ENCODE assay signal across 8 cellular contexts in genomic region chr19:10431254-10431942, GRCh38. TPM values are rescaled to one million over a fixed set of nuclear protein-coding genes. Genes with fewer than 3 reads are reported as not detected.
DNase-seq lines count a peak whose midpoint lies in the region; ATAC-seq and TF ChIP-seq lines count a peak whose summit lies in the region.

No MANE protein-coding gene starts in this region.

- intact Hi-C loops in PC-3 (cut with micrococcal nuclease) = no loop called here
- intact Hi-C loops in dendritic cell treated with granulocyte-macrophage colony-stimulating factor and Interleukin-4, amounts not matched to agents 40 ng/mL and 50 ng/mL, for 4 days (cut with micrococcal nuclease) = loop anchor here (2.0 kb wide), 1 partner anchor 15 kb away; no protein-coding TSS in a partner anchor

- peaks cover 84% of the 10 kb centered on the region for H3K4me1 Mint-ChIP-seq in dendritic cell treated with granulocyte-macrophage colony-stimulating factor and Interleukin-4, amounts not matched to agents 40 ng/mL and 50 ng/mL, for 4 days (ENCODE audit: low read depth)
- peaks cover 47 to 61% (median 57%) of the 10 kb centered on the region in 3 donors for H3K4me1 Mint-ChIP-seq in naive B cell

- peaks cover 10% of the 10 kb centered on the region for H3K27me3 Mint-ChIP-seq in dendritic cell treated with granulocyte-macrophage colony-stimulating factor and Interleukin-4, amounts not matched to agents 40 ng/mL and 50 ng/mL, for 4 days
- peaks cover 16 to 35% (median 22%) of the 10 kb centered on the region in 3 donors for H3K27me3 Mint-ChIP-seq in naive B cell

- H2AFZ ChIP-seq in PC-3 (ENCODE audit: low read length) = peak overlapping the region; percentile 70

- H3K9me3 Mint-ChIP-seq in dendritic cell treated with granulocyte-macrophage colony-stimulating factor and Interleukin-4, amounts not matched to agents 40 ng/mL and 50 ng/mL, for 4 days = no peaks in the 10 kb centered on the region
- peaks cover 0 to 4% (median 2%) of the 10 kb centered on the region in 7 donors for H3K9me3 Mint-ChIP-seq in naive B cell

- no peak for TF ChIP-seq CTCF in PC-3 (conservative IDR thresholded peaks at IDR 0.05; ENCODE audit: low read depth, low read length)

- POLR2A ChIA-PET in PC-3 (lab: Charles Lee; ENCODE audit: unreplicated experiment) = no interaction called here

- H3K79me2 ChIP-seq in PC-3 (ENCODE audit: low read length) = no peaks in the 10 kb centered on the region

- H3K27me3 ChIP-seq in PC-3 (ENCODE audit: low read length) = peaks cover 21% of the 10 kb centered on the region

- H3K9me2 ChIP-seq in PC-3 (replicated peaks; ENCODE audit: low read length) = no peaks in the 10 kb centered on the region

- H4K20me1 ChIP-seq in PC-3 (ENCODE audit: low read length) = no peaks in the 10 kb centered on the region

- H3K4me2 ChIP-seq in PC-3 (ENCODE audit: low read length) = peak overlapping the region; percentile 75

- H3K36me3 Mint-ChIP-seq in dendritic cell treated with granulocyte-macrophage colony-stimulating factor and Interleukin-4, amounts not matched to agents 40 ng/mL and 50 ng/mL, for 4 days (ENCODE audit: low read depth) = peaks cover 46% of the 10 kb centered on the region
- H3K36me3 Mint-ChIP-seq in naive B cell = peaks cover 0 to 19% of the 10 kb centered on the region in 2 donors

- CTCF ChIA-PET in PC-3 (lab: Charles Lee) = interaction anchor here (0.6 kb wide), 1 partner anchor 61 kb away, joined by 4 read pairs; no protein-coding TSS in a partner anchor

- 0 out of 2 replicates have a peak, but pooled peaks have one; percentile 5 for ATAC-seq in PC-3
- ATAC-seq in naive B cell (ENCODE audit: low read depth in 2 of 2) = peak; percentile 19 to 25

- no peak overlapping the region for H3K27ac ChIP-seq in PC-3 (ENCODE audit: low read length)

- H3K9ac ChIP-seq in PC-3 (ENCODE audit: low read length) = no peak overlapping the region

- no peaks in the 10 kb centered on the region for H3K36me3 ChIP-seq in PC-3 (ENCODE audit: low read depth, low read length)

- H3K27ac Mint-ChIP-seq in dendritic cell treated with granulocyte-macrophage colony-stimulating factor and Interleukin-4, amounts not matched to agents 40 ng/mL and 50 ng/mL, for 4 days = peak overlapping the region; percentile 92
- peak overlapping the region; percentile 97 to 99 (median 98) for H3K27ac Mint-ChIP-seq in naive B cell

- H3K9me3 ChIP-seq in PC-3 (ENCODE audit: low read length) = no peaks in the 10 kb centered on the region

- H3K4me1 ChIP-seq in PC-3 (ENCODE audit: insufficient read depth, low read length) = peaks cover 25% of the 10 kb centered on the region; the same call in 1 of the 2 replicates

- TSS peak; percentile 31 for BruUV-seq in PC-3 (replicated peaks; lab: Mats Ljungman, UMichigan)

- H3F3A ChIP-seq in PC-3 (ENCODE audit: low read length, unreplicated experiment) = no peaks in the 10 kb centered on the region

- peak overlapping the region; percentile 98 for H3K4me3 Mint-ChIP-seq in dendritic cell treated with granulocyte-macrophage colony-stimulating factor and Interleukin-4, amounts not matched to agents 40 ng/mL and 50 ng/mL, for 4 days
- H3K4me3 Mint-ChIP-seq in naive B cell = peak overlapping the region; percentile 68 to 93 (median 90)

- H3K4me3 ChIP-seq in GM08714 (ENCODE audit: low read length) (peak overlapping the region; percentile 51; the same call in 1 of the 2 replicates), PC-3 (ENCODE audit: low read length) (peak overlapping the region; percentile 56)

- peak; percentile 37 for DNase-seq in PC-3
- DNase-seq in naive B cell = peak; percentile 73
- no peak for DNase-seq in medulla oblongata (ENCODE audit: extremely low spot score)
- no peak for DNase-seq in AML-193 (lab: John Stamatoyannopoulos, UW)
- no peak for DNase-seq in SIG-M5 (lab: John Stamatoyannopoulos, UW)
- DNase-seq in DMS153 (lab: John Stamatoyannopoulos, UW) = no peak

RNA-seq across cellular contexts. Expression of gene PDE4A, which starts 11.1 kb away (rescaled TPM):
- 2.8 and 3.1 TPM in 2 replicates for total RNA-seq in PC-3 (2014; rRNA removed)
- polyA plus RNA-seq in naive B cell (ENCODE audit: low read depth in 6 of 6) = 1 to 10 TPM in 1 of 6 donors, under 1 TPM in 4, not detected in 1; 0.17 to 2.8 (median 0.25) TPM

RNA-seq across cellular contexts. Expression of gene CDC37, which starts 28.1 kb away (rescaled TPM):
- 560 and 709 TPM in 2 replicates for total RNA-seq in PC-3 (2014; rRNA removed)
- polyA plus RNA-seq in naive B cell (ENCODE audit: low read depth in 6 of 6) = 10 to 100 TPM; 43.9 to 73.1 (median 53.9) TPM

RNA-seq across cellular contexts. Expression of gene TYK2, which starts 51.0 kb away (rescaled TPM):
- total RNA-seq in PC-3 (2014; rRNA removed) = 177 and 201 TPM in 2 replicates
- polyA plus RNA-seq in naive B cell (ENCODE audit: low read depth in 6 of 6) = 10 to 100 TPM; 26.1 to 67.7 (median 48.5) TPM

Comparison
In these comparisons a context has a peak if more than half of its experiments do, and no peak if none do; other contexts are left out.
1. DNase-seq: peak in PC-3 (single experiment) and naive B cell (single experiment); none in medulla oblongata (single experiment), AML-193 (0 of 2), SIG-M5 (single experiment) and DMS153 (single experiment).